2 cellular contexts compared by ENCODE assay signal in genomic region chr16:12612598-12613101, GRCh38.
TF ChIP-seq lines count a peak whose summit lies in the region.

No MANE protein-coding gene starts in this region.

TF ChIP-seq in K562, 482 proteins besides CTCF, POLR2A, EP300 and RAD21 (continued from another document and continues in another):
- TF ChIP-seq NR3C1 (CRISPR knock-in tag; IDR thresholded peaks at IDR 0.05) (no peak), SAFB2 (IDR thresholded peaks at IDR 0.05; ENCODE audit: borderline replicate concordance, low read depth, low read length, severe bottlenecking) (no peak), CTBP1 (IDR thresholded peaks at IDR 0.05; ENCODE audit: borderline replicate concordance) (peak; percentile 91), C11orf30 (IDR thresholded peaks at IDR 0.05; ENCODE audit: low read depth) (peak; percentile 63; the same call in 1 of the 2 replicates), ZNF668 (CRISPR knock-in tag; IDR thresholded peaks at IDR 0.05) (no peak), MXI1 (IDR thresholded peaks at IDR 0.05; ENCODE audit: low read depth, low read length) (no peak), PML (IDR thresholded peaks at IDR 0.05; ENCODE audit: low read length) (peak; percentile 28; the same call in 1 of the 2 replicates), ZNF512 (tag; IDR thresholded peaks at IDR 0.05) (no peak), U2AF1 (optimal IDR thresholded peaks at IDR 0.05; ENCODE audit: low read depth, low read length) (no peak), CCNT2 (IDR thresholded peaks at IDR 0.05; ENCODE audit: borderline replicate concordance, extremely low read depth, insufficient read length, low read depth, low read length) (no peak), MAX (CRISPR knock-in tag; IDR thresholded peaks at IDR 0.05) (no peak), ZBTB7A (IDR thresholded peaks at IDR 0.05; ENCODE audit: borderline replicate concordance, control insufficient read depth, low read depth, low read length) (no peak), ATF1 (CRISPR knock-in tag; IDR thresholded peaks at IDR 0.05) (no peak), ATF1 (tag; IDR thresholded peaks at IDR 0.05) (no peak), ZNF398 (CRISPR knock-in tag; IDR thresholded peaks at IDR 0.05) (no peak), MAFF (IDR thresholded peaks at IDR 0.05; ENCODE audit: low read length) (peak; percentile 7; the same call in 1 of the 2 replicates)

TF ChIP-seq in liver, 16 proteins besides CTCF, POLR2A, EP300 and RAD21 (continued from another document):
- TF ChIP-seq REST (IDR thresholded peaks at IDR 0.05) (no peak), RXRA (IDR thresholded peaks at IDR 0.05) (peak in 1 of 2 donors; percentile 86)
